29 cellular contexts compared by ENCODE assay signal in genomic region chr5:61176631-61177030, GRCh38.
"Had no signal": no experiment of that assay in that cellular context is flagged by ENCODE, and none has a peak within 500 bp of the region (broad histone marks: within the 10 kb centered on the region; RNA-seq: fewer than 3 reads in every experiment).

No MANE protein-coding gene starts in this region.

- H3K4me3 ChIP-seq: adrenal gland, body of pancreas, cardiac muscle cell, coronary artery, esophagus muscularis mucosa, gastrocnemius medialis had no signal

- H3K27ac ChIP-seq: adrenal gland, body of pancreas, cardiac muscle cell, coronary artery, esophagus muscularis mucosa, foreskin keratinocyte, gastrocnemius medialis had no signal

- H3K27me3 ChIP-seq: adrenal gland, body of pancreas, cardiac muscle cell, esophagus muscularis mucosa, foreskin keratinocyte, gastrocnemius medialis had no signal

- H3K9me3 ChIP-seq: adrenal gland, body of pancreas, esophagus muscularis mucosa, gastrocnemius medialis had no signal

- H3K36me3 ChIP-seq: adrenal gland, cardiac muscle cell, esophagus muscularis mucosa, gastrocnemius medialis had no signal

- DNase-seq: activated CD4-positive, alpha-beta memory T cell treated with anti-CD3 and anti-CD28 coated beads for 36 hours; activated CD4-positive, alpha-beta T cell treated with anti-CD3 and anti-CD28 coated beads for 36 hours; activated CD4-positive, alpha-beta T cell treated with anti-CD3 and anti-CD28 coated beads, Interleukin-2, amount 10 ng/mL, durations not matched to agents 24 days and 14 days; activated CD4-positive, CD25-positive, alpha-beta regulatory T cell; activated CD4-positive, CD25-positive, alpha-beta regulatory T cell treated with anti-CD3 and anti-CD28 coated beads, Interleukin-2, amount 50 U/mL, for 72 hours; activated CD8-positive, alpha-beta memory T cell treated with anti-CD3 and anti-CD28 coated beads, Interleukin-2, amount 10 ng/mL, durations not matched to agents 7 days and 5 days; activated CD8-positive, alpha-beta memory T cell treated with anti-CD3 and anti-CD28 coated beads, Interleukin-2, amount 50 U/mL, for 4 hours; activated CD8-positive, alpha-beta T cell treated with anti-CD3 and anti-CD28 coated beads, Interleukin-2, amount 10 ng/mL, durations not matched to agents 7 days and 5 days; activated effector memory CD4-positive, alpha-beta T cell treated with anti-CD3 and anti-CD28 coated beads, Interleukin-2, amount 50 U/mL, for 16 hours; activated naive CD4-positive, alpha-beta T cell treated with anti-CD3 and anti-CD28 coated beads for 36 hours; activated naive CD8-positive, alpha-beta T cell treated with anti-CD3 and anti-CD28 coated beads for 36 hours; activated naive CD8-positive, alpha-beta T cell treated with anti-CD3 and anti-CD28 coated beads, Interleukin-2, amount 50 U/mL, for 24 hours; activated T-cell treated with anti-CD3 and anti-CD28 coated beads, Interleukin-2, amount 50 U/mL, for 1 hour; activated T-cell treated with anti-CD3 and anti-CD28 coated beads, Interleukin-2, amount 50 U/mL, for 48 hours; adrenal gland; amygdala; aorta; body of pancreas; dermis blood vessel endothelial cell; effector CD4-positive, alpha-beta T cell; effector memory CD8-positive, alpha-beta T cell; erythroblast; foreskin keratinocyte; gastrocnemius medialis; glutamatergic neuron; T-helper 2 cell had no signal

- ATAC-seq: activated CD4-positive, alpha-beta T cell treated with anti-CD3 and anti-CD28 coated beads for 36 hours; activated CD8-positive, alpha-beta memory T cell treated with anti-CD3 and anti-CD28 coated beads, Interleukin-2, amount 10 ng/mL, durations not matched to agents 7 days and 5 days; activated CD8-positive, alpha-beta T cell treated with anti-CD3 and anti-CD28 coated beads, Interleukin-2, amount 10 ng/mL, durations not matched to agents 7 days and 5 days; activated naive CD8-positive, alpha-beta T cell treated with anti-CD3 and anti-CD28 coated beads, Interleukin-2, amount 50 U/mL, for 24 hours; body of pancreas; effector memory CD8-positive, alpha-beta T cell; foreskin keratinocyte; gastrocnemius medialis had no signal

- H3K4me1 ChIP-seq: adrenal gland, foreskin keratinocyte, gastrocnemius medialis had no signal
